14 cellular contexts compared by ENCODE assay signal in the genomic region with DNA sequence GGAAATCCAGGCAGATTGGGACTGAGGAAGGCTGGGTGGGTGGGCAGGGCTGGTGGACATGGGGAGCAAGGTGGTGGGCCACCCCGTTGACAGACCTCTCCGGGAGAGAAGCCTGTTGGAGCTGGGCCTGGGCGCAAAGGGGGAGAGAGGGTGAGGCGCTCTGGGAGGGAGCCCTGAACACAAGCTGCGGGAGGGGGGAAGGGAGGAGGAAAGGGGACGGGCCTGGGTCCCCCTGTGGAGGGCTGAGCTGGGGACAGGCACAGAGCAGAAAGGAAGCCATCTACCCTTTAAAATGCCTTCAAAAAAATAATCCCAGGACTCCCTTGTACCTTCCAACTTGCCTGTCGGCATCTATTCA.
A peak's percentile ranks its signal among the peaks of the same experiment; 100 is the strongest.
DNase-seq lines count a peak whose midpoint lies in the region; TF ChIP-seq lines count a peak whose summit lies in the region.
"Had no signal": no experiment of that assay in that cellular context is flagged by ENCODE, and none has a peak within 500 bp of the region (broad histone marks: within the 10 kb centered on the region; RNA-seq: fewer than 3 reads in every experiment).

No MANE protein-coding gene starts in this region.

- H3K4me3 ChIP-seq in mesenchymal stem cell (ENCODE audit: insufficient read depth in 1 of 2, low read depth in 1 of 2, low read length in 2 of 2) (no peak overlapping the region), transverse colon (no peak overlapping the region)

- H3K9ac ChIP-seq in mesenchymal stem cell (ENCODE audit: low read length) = no peak overlapping the region

- H2AK5ac ChIP-seq in mesenchymal stem cell (ENCODE audit: low read length, severe bottlenecking) = no peak overlapping the region

- no peaks in the 10 kb centered on the region for H3K79me1 ChIP-seq in mesenchymal stem cell (replicated peaks; ENCODE audit: low read length, poor library complexity, severe bottlenecking)

- H3K18ac ChIP-seq in mesenchymal stem cell (ENCODE audit: low read depth in 1 of 2, low read length in 2 of 2) = peak overlapping the region; percentile 24 to 55

- intact Hi-C loops in transverse colon (cut with DNase I; ENCODE audit: low total_unique reads) = no loop called here

- H2BK120ac ChIP-seq in mesenchymal stem cell (ENCODE audit: low read depth, low read length) = peak overlapping the region; percentile 74

- no peak for DNase-seq in HFFc6
- no peak for DNase-seq in chondrocyte (ENCODE audit: low spot score)
- DNase-seq in mesenchymal stem cell = no peak
- no peak for DNase-seq in transverse colon
- DNase-seq in anterior cingulate cortex (lab: John Stamatoyannopoulos, UW) = no peak
- no peak for DNase-seq in NCI-H2196 (lab: John Stamatoyannopoulos, UW; ENCODE audit: unreplicated experiment)
- no peak for DNase-seq in NCI-H1436 treated with DMSO at 0.1 percent for 48 hours (lab: John Stamatoyannopoulos, UW)
- DNase-seq in HPDE6-E6E7 (ENCODE audit: extremely low spot score) = no peak
- DNase-seq: activated CD8-positive, alpha-beta memory T cell treated with anti-CD3 and anti-CD28 coated beads, Interleukin-2, amount 50 U/mL, for 4 hours; BE2C; DMS 273 treated with DMSO at 0.1 percent for 48 hours; Karpas-422; naive thymus-derived CD8-positive, alpha-beta T cell; stimulated activated CD4-positive, alpha-beta T cell treated with anti-CD3 and anti-CD28 coated beads, Interleukin-4, amount 100 ng/mL, for 4 hours had no signal

- no peak for TF ChIP-seq EP300 in transverse colon (IDR thresholded peaks at IDR 0.05; ENCODE audit: low read depth)

- no peak for TF ChIP-seq POLR2A in transverse colon (IDR thresholded peaks at IDR 0.05)

- H3K27ac Mint-ChIP-seq in HFFc6 (peak overlapping the region; percentile 89), chondrocyte (ENCODE audit: unreplicated experiment) (peak overlapping the region; percentile 27)

- H3K14ac ChIP-seq in mesenchymal stem cell (ENCODE audit: low read length in 2 of 2) = peak overlapping the region in 1 of 2 experiments; percentile 76

- H3K36me3 Mint-ChIP-seq in HFFc6 (ENCODE audit: low read depth) = peaks cover 15% of the 10 kb centered on the region
- H3K36me3 Mint-ChIP-seq in chondrocyte (ENCODE audit: low read depth) = no peaks in the 10 kb centered on the region

- 87% methylated on average over 6 of the region's 7 CpGs for WGBS in mesenchymal stem cell
- 84% methylated on average over 7 of the region's 7 CpGs; no CpG with 5 or more reads in 1 of the 2 donors for WGBS in transverse colon (ENCODE audit: low coverage in 1 of 2), 2 donors

- peak overlapping the region; percentile 15 to 89 for H2BK12ac ChIP-seq in mesenchymal stem cell (ENCODE audit: low read length in 2 of 2)

- H3K4ac ChIP-seq in mesenchymal stem cell (ENCODE audit: low read depth in 1 of 2, low read length in 2 of 2) = peak overlapping the region; percentile 7 to 84

- H3K36me3 ChIP-seq in mesenchymal stem cell (ENCODE audit: control insufficient read depth in 1 of 2, insufficient read depth in 2 of 2, low read depth in 1 of 2, low read length in 2 of 2) (no peaks in the 10 kb centered on the region), transverse colon (no peaks in the 10 kb centered on the region)
- H3K36me3 ChIP-seq: BE2C had no signal

- H4K8ac ChIP-seq in mesenchymal stem cell (ENCODE audit: low read length) = no peak overlapping the region

- peak overlapping the region; percentile 71; the same call in 1 of the 2 replicates for H3K4me3 Mint-ChIP-seq in HFFc6
- no peak overlapping the region for H3K4me3 Mint-ChIP-seq in chondrocyte (ENCODE audit: unreplicated experiment)
- H3K4me3 Mint-ChIP-seq: naive thymus-derived CD8-positive, alpha-beta T cell had no signal

- H3K27ac ChIP-seq in mesenchymal stem cell (ENCODE audit: low read length, poor library complexity, severe bottlenecking) = no peak overlapping the region
- H3K27ac ChIP-seq in transverse colon = peak overlapping the region; percentile 35 to 54 (median 44)

- H3K27me3 Mint-ChIP-seq in HFFc6 (ENCODE audit: insufficient read depth) (peaks cover 2% of the 10 kb centered on the region), chondrocyte (ENCODE audit: low read depth) (no peaks in the 10 kb centered on the region)

- H3K4me1 ChIP-seq in mesenchymal stem cell (ENCODE audit: control insufficient read depth, insufficient read depth, low read depth, low read length) = peaks cover 18% of the 10 kb centered on the region
- H3K4me1 ChIP-seq in transverse colon = peaks cover 0 to 25% (median 7%) of the 10 kb centered on the region in 4 donors

- peak overlapping the region; percentile 16 for H4K91ac ChIP-seq in mesenchymal stem cell (ENCODE audit: low read length)

- H2BK15ac ChIP-seq in mesenchymal stem cell (ENCODE audit: low read depth, poor library complexity, severe bottlenecking) = peak overlapping the region; percentile 55

- peak overlapping the region; percentile 46 for H2AFZ ChIP-seq in mesenchymal stem cell (ENCODE audit: low read depth, low read length)

- peaks cover 7% of the 10 kb centered on the region for H3K9me3 ChIP-seq in mesenchymal stem cell (ENCODE audit: control insufficient read depth, low read length)
- H3K9me3 ChIP-seq in transverse colon = no peaks in the 10 kb centered on the region
- H3K9me3 ChIP-seq: BE2C had no signal

- H3K4me2 ChIP-seq in mesenchymal stem cell (ENCODE audit: low read length, poor library complexity, severe bottlenecking) = no peak overlapping the region

- H3K27me3 ChIP-seq in mesenchymal stem cell (ENCODE audit: control insufficient read depth in 1 of 2, insufficient read depth in 1 of 2, low read length in 2 of 2) = no peaks in the 10 kb centered on the region
- no peaks in the 10 kb centered on the region for H3K27me3 ChIP-seq in transverse colon
- H3K27me3 ChIP-seq: BE2C had no signal

- no peak for TF ChIP-seq CTCF in HFFc6 (IDR thresholded peaks at IDR 0.05)
- no peak for TF ChIP-seq CTCF in chondrocyte (IDR thresholded peaks at IDR 0.05)
- no peak for TF ChIP-seq CTCF in transverse colon (IDR thresholded peaks at IDR 0.05)

- H3K4me1 Mint-ChIP-seq in HFFc6 (ENCODE audit: low read depth) (peaks cover 37% of the 10 kb centered on the region), chondrocyte (ENCODE audit: low read depth) (peaks cover 38% of the 10 kb centered on the region)

- in situ Hi-C loops in transverse colon (cut with MboI; ENCODE audit: low pct_ligation_motif_present in 1 of 4, low pct_unique_long_range_greater_than_20kb in 1 of 4, low sequenced_read_pairs in 3 of 4) = no loop called here

- H3K9me3 Mint-ChIP-seq in HFFc6 (peaks cover 17% of the 10 kb centered on the region), chondrocyte (ENCODE audit: low read depth) (peaks cover 5% of the 10 kb centered on the region)

- H3K23ac ChIP-seq in mesenchymal stem cell (ENCODE audit: low read length in 2 of 2) = peak overlapping the region in 1 of 2 experiments; percentile 0

- no peak overlapping the region for H2BK5ac ChIP-seq in mesenchymal stem cell (ENCODE audit: low read depth, low read length, poor library complexity, severe bottlenecking)
